19 cellular contexts compared by ENCODE assay signal in the genomic region with DNA sequence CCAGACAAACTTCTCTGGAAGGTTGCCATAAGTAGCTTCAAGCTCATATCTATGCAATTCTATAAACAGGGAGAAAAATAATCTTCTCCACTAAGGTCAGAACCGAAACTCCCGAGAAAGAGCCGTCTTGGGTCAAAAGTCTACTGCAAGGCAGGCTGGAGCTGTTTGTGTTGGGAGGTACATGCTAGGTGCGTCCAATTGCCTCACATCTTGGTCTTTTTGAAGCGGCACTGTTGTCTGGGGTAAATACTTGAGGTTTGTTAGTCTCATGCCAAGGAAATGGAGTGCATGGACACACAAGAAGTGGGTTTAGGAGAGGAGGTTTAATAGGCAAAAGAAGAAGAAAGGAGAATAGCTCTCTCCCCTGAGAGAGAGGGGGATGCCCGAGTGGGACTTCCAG.
DNase-seq lines count a peak whose midpoint lies in the region; ATAC-seq, FAIRE-seq and TF ChIP-seq lines count a peak whose summit lies in the region.
"Had no signal": no experiment of that assay in that cellular context is flagged by ENCODE, and none has a peak within 500 bp of the region (broad histone marks: within the 10 kb centered on the region; RNA-seq: fewer than 3 reads in every experiment).

No MANE protein-coding gene starts in this region.

- in situ Hi-C loops in HepG2 (cut with HindIII; ENCODE audit: extremely low pct_ligation_motif_present, low pct_unique_long_range_greater_than_20kb): no loop called here

- no peak for TF ChIP-seq RAD21 in H1 (IDR thresholded peaks at IDR 0.05 in 1 of 2, conservative IDR thresholded peaks at IDR 0.05 in 1 of 2; ENCODE audit: low read depth in 2 of 2, low read length in 2 of 2)
- no peak for TF ChIP-seq RAD21 in HepG2 (CRISPR knock-in tag; IDR thresholded peaks at IDR 0.05)

- no peak overlapping the region for H2BK120ac ChIP-seq in H1 (replicated peaks; ENCODE audit: low read depth, low read length)

- H3K4me3 ChIP-seq in H1 (ENCODE audit: extremely low read depth in 1 of 4, insufficient read depth in 2 of 4, low read depth in 3 of 4, low read length in 4 of 4) (no peak overlapping the region), lower lobe of right lung (no peak overlapping the region), HepG2 (replicated peaks in 1 of 3; ENCODE audit: insufficient read depth in 1 of 3, low read depth in 2 of 3, low read length in 3 of 3) (no peak overlapping the region)
- H3K4me3 ChIP-seq: BLaER1, GM23248 had no signal

- H2BK5ac ChIP-seq in H1 (ENCODE audit: low read depth, low read length): no peak overlapping the region

- no peaks in the 10 kb centered on the region for H3K36me3 ChIP-seq in H1 (ENCODE audit: control insufficient read depth in 2 of 4, insufficient read depth in 4 of 4, low read length in 3 of 4)
- H3K36me3 ChIP-seq in lower lobe of right lung: no peaks in the 10 kb centered on the region
- no peaks in the 10 kb centered on the region for H3K36me3 ChIP-seq in HepG2 (replicated peaks in 1 of 2; ENCODE audit: control insufficient read depth in 1 of 2, insufficient read depth in 2 of 2, low read length in 2 of 2)
- H3K36me3 ChIP-seq: BLaER1 had no signal

- no peak overlapping the region for H3K23ac ChIP-seq in H1 (ENCODE audit: insufficient read length)

- H3K4me2 ChIP-seq in H1 (ENCODE audit: insufficient read depth in 1 of 2, low read depth in 2 of 2, low read length in 2 of 2) (no peak overlapping the region), HepG2 (ENCODE audit: low read depth, low read length) (no peak overlapping the region)
- H3K4me2 ChIP-seq: BLaER1 had no signal

- no peaks in the 10 kb centered on the region for H3K27me3 ChIP-seq in H1 (replicated peaks in 1 of 4; ENCODE audit: control insufficient read depth in 3 of 4, extremely low read depth in 1 of 4, insufficient read depth in 3 of 4, low read length in 3 of 4)
- no peaks in the 10 kb centered on the region for H3K27me3 ChIP-seq in lower lobe of right lung (ENCODE audit: low read depth)
- no peaks in the 10 kb centered on the region for H3K27me3 ChIP-seq in HepG2 (ENCODE audit: control insufficient read depth in 1 of 2, insufficient read depth in 2 of 2, low read length in 2 of 2)
- H3K27me3 ChIP-seq: BLaER1 had no signal

- POLR2A ChIA-PET in H1 (lab: Charles Lee; ENCODE audit: partially characterized antibody) (interaction anchor here (1.2 kb wide), 1 partner anchor 20 kb away, joined by 3 read pairs; no protein-coding TSS in a partner anchor), HepG2 (lab: Yijun Ruan, JAX) (no interaction called here)

- H3K9ac ChIP-seq in H1 (replicated peaks in 1 of 4; ENCODE audit: extremely low read depth in 1 of 4, low read depth in 3 of 4, low read length in 3 of 4) (no peak overlapping the region), HepG2 (ENCODE audit: insufficient read depth, low read depth, low read length) (no peak overlapping the region)
- H3K9ac ChIP-seq: BLaER1, GM23248 had no signal

- TF ChIP-seq EP300 in H1 (IDR thresholded peaks at IDR 0.05; ENCODE audit: borderline replicate concordance in 1 of 2, low read depth in 2 of 2, low read length in 2 of 2): no peak
- no peak for TF ChIP-seq EP300 in HepG2 (IDR thresholded peaks at IDR 0.05; ENCODE audit: low read depth in 2 of 2, low read length in 2 of 2)
- TF ChIP-seq EP300 in HepG2 (CRISPR knock-in tag; IDR thresholded peaks at IDR 0.05; ENCODE audit: borderline replicate concordance): no peak

- DNase-seq in NCI-H146 treated with DMSO at 0.1 percent for 48 hours (lab: John Stamatoyannopoulos, UW; ENCODE audit: unreplicated experiment): peak; percentile 70
- DNase-seq in NCI-H146 (lab: John Stamatoyannopoulos, UW): no peak
- DNase-seq in H1 (ENCODE audit: low read depth in 1 of 2, low spot score in 2 of 2): no peak
- DNase-seq in lower lobe of right lung: no peak
- DNase-seq in activated CD4-positive, CD25-positive, alpha-beta regulatory T cell (lab: John Stamatoyannopoulos, UW): no peak
- no peak for DNase-seq in HepG2 (ENCODE audit: low spot score)
- DNase-seq in stimulated activated naive CD4-positive, alpha-beta T cell treated with Interleukin-2 at 50 U/mL for 16 hours (lab: John Stamatoyannopoulos, UW): no peak
- DNase-seq in nucleus accumbens (lab: John Stamatoyannopoulos, UW): no peak
- DNase-seq: 8988T; CD4-positive, alpha-beta memory T cell; DMS 273 treated with DMSO at 0.1 percent for 48 hours; DMS79; GDM1; GM23248; HCEC 1CT had no signal

- no peaks in the 10 kb centered on the region for H3K9me3 ChIP-seq in H1 (ENCODE audit: insufficient read depth in 2 of 2, low read depth in 1 of 2, low read length in 1 of 2)
- H3K9me3 ChIP-seq in lower lobe of right lung: no peaks in the 10 kb centered on the region
- no peaks in the 10 kb centered on the region; the same call in 1 of the 2 replicates for H3K9me3 ChIP-seq in HepG2 (ENCODE audit: low read length)
- H3K9me3 ChIP-seq: BLaER1 had no signal

- peak overlapping the region; percentile 66 for H4K91ac ChIP-seq in H1 (replicated peaks; ENCODE audit: insufficient read length, low read length)

- H2AFZ ChIP-seq in H1 (ENCODE audit: low read length) (no peak overlapping the region), HepG2 (ENCODE audit: low read length) (no peak overlapping the region)
- H2AFZ ChIP-seq: GM23248 had no signal

- H3K79me2 ChIP-seq in H1 (ENCODE audit: control insufficient read depth in 1 of 2, insufficient read depth in 2 of 2, low read length in 2 of 2): no peaks in the 10 kb centered on the region
- no peaks in the 10 kb centered on the region for H3K79me2 ChIP-seq in HepG2 (ENCODE audit: insufficient read depth, low read length)

- no TSS peak for BruUV-seq in HepG2 (replicated peaks; lab: Mats Ljungman, UMichigan)

- peak overlapping the region; percentile 82; the same call in 1 of the 2 replicates for H2BK20ac ChIP-seq in H1 (ENCODE audit: low read length)

- no peaks in the 10 kb centered on the region for H3K23me2 ChIP-seq in H1 (ENCODE audit: low read depth, low read length)

- no peaks in the 10 kb centered on the region for H3K79me1 ChIP-seq in H1 (ENCODE audit: low read depth, low read length)

- no peak overlapping the region for H4K8ac ChIP-seq in H1 (ENCODE audit: extremely low read depth, insufficient read depth, low read length)

- H3K27ac ChIP-seq in H1 (ENCODE audit: low read depth, low read length) (no peak overlapping the region), lower lobe of right lung (no peak overlapping the region), HepG2 (ENCODE audit: extremely low read length, insufficient read depth, low read length) (no peak overlapping the region)
- H3K27ac ChIP-seq: BLaER1, GM23248 had no signal

- no peak overlapping the region for H3K14ac ChIP-seq in H1 (ENCODE audit: insufficient read length)

- H3K18ac ChIP-seq in H1 (ENCODE audit: extremely low read depth, low read length): no peak overlapping the region

- H3K4me1 ChIP-seq in H1 (replicated peaks in 1 of 4; ENCODE audit: control insufficient read depth in 3 of 4, insufficient read depth in 4 of 4, low read length in 3 of 4) (peaks cover 9 to 21% (median 16%) of the 10 kb centered on the region in 4 experiments), lower lobe of right lung (no peaks in the 10 kb centered on the region), HepG2 (ENCODE audit: insufficient read depth, low read length) (no peaks in the 10 kb centered on the region)
- H3K4me1 ChIP-seq: BLaER1 had no signal

- ATAC-seq in lower lobe of right lung (peak; percentile 37 to 68), HepG2 (no peak)

- H3K56ac ChIP-seq in H1 (replicated peaks; ENCODE audit: insufficient read length, low read depth, low read length): no peak overlapping the region

- FAIRE-seq in H1 (lab: Jason Lieb, UNC) (no peak), HepG2 (lab: Jason Lieb, UNC) (no peak)
- FAIRE-seq: GM12892, GM18507, H54 had no signal

- no peak overlapping the region; the same call in 1 of the 2 replicates for H2AK5ac ChIP-seq in H1 (ENCODE audit: low read depth, low read length)

- no peak for TF ChIP-seq CTCF in H1 (IDR thresholded peaks at IDR 0.05; ENCODE audit: control extremely low read depth in 1 of 3, insufficient read depth in 1 of 3, low read depth in 1 of 3, low read length in 3 of 3)
- no peak for TF ChIP-seq CTCF in lower lobe of right lung (IDR thresholded peaks at IDR 0.05)
- TF ChIP-seq CTCF in HepG2 (CRISPR knock-in tag; IDR thresholded peaks at IDR 0.05): no peak

- CTCF ChIA-PET in H1 (lab: Charles Lee; ENCODE audit: partially characterized antibody) (interaction anchor here (0.7 to 3.9 kb wide), 5 partner anchors 15 to 84 kb away, joined by 3 to 14 read pairs (median 3); no protein-coding TSS in a partner anchor), HepG2 (lab: Yijun Ruan, JAX; ENCODE audit: low intra/inter-chr PET ratio, low total read pairs) (no interaction called here)

- H2BK15ac ChIP-seq in H1 (ENCODE audit: low read length): no peak overlapping the region

- WGBS in H1 (ENCODE audit: extremely low coverage in 1 of 2, insufficient coverage in 1 of 2, insufficient read length in 1 of 2, insufficient replicate concordance in 2 of 2, low coverage in 1 of 2, low lambda C conversion rate in 2 of 2, missing lambda C conversion rate in 1 of 2), 2 experiments: 73% methylated on average over 6 of the region's 6 CpGs; no CpG with 5 or more reads in 1 of the 2 experiments
- WGBS in HepG2 (ENCODE audit: low lambda C conversion rate): 0% methylated on average over 6 of the region's 6 CpGs

- H3K4ac ChIP-seq in H1 (replicated peaks; ENCODE audit: insufficient read length, low read depth, low read length): no peak overlapping the region

- H2BK12ac ChIP-seq in H1 (ENCODE audit: low read depth, low read length): peak overlapping the region; percentile 81; the same call in 1 of the 2 replicates

- no peak overlapping the region for H4K5ac ChIP-seq in H1 (ENCODE audit: insufficient read length, low read depth, low read length)

- intact Hi-C loops in lower lobe of right lung (cut with DNase I) (no loop called here), HepG2 (cut with micrococcal nuclease; ENCODE audit: unreplicated experiment) (no loop called here)

- H4K20me1 ChIP-seq in H1 (replicated peaks in 1 of 2; ENCODE audit: control insufficient read depth in 1 of 2, insufficient read depth in 2 of 2, low read length in 2 of 2) (no peaks in the 10 kb centered on the region), HepG2 (ENCODE audit: insufficient read depth, low read length) (no peaks in the 10 kb centered on the region)
- H4K20me1 ChIP-seq: BLaER1 had no signal

- TF ChIP-seq POLR2A in H1 (IDR thresholded peaks at IDR 0.05; ENCODE audit: control extremely low read depth in 1 of 2, low read depth in 2 of 2, low read length in 2 of 2) (no peak), HepG2 (IDR thresholded peaks at IDR 0.05; ENCODE audit: insufficient read depth in 1 of 2, low read depth in 2 of 2, low read length in 2 of 2) (no peak)

TF ChIP-seq in H1, 55 proteins besides CTCF, POLR2A, EP300 and RAD21 (continues in another document):
- TF ChIP-seq SAP30 (IDR thresholded peaks at IDR 0.05; ENCODE audit: insufficient read depth, insufficient replicate concordance, low read length) (no peak), TAF1 (IDR thresholded peaks at IDR 0.05; ENCODE audit: low read depth, low read length) (no peak), NRF1 (IDR thresholded peaks at IDR 0.05; ENCODE audit: low read depth, low read length) (no peak)

TF ChIP-seq in HepG2, 621 proteins besides CTCF, POLR2A, EP300 and RAD21 (continues in another document):
- TF ChIP-seq TGIF2 (CRISPR knock-in tag; IDR thresholded peaks at IDR 0.05): no peak
